ENCODE assay signal across 14 cellular contexts in genomic region chr18:12628706-12629702, GRCh38. TPM values are rescaled to one million over a fixed set of nuclear protein-coding genes. Genes with fewer than 3 reads are reported as not detected.
DNase-seq lines count a peak whose midpoint lies in the region; ATAC-seq, FAIRE-seq and TF ChIP-seq lines count a peak whose summit lies in the region.
"Had no signal": no experiment of that assay in that cellular context is flagged by ENCODE, and none has a peak within 500 bp of the region (broad histone marks: within the 10 kb centered on the region; RNA-seq: fewer than 3 reads in every experiment).

No MANE protein-coding gene starts in this region.

- FAIRE-seq in A549 (lab: Jason Lieb, UNC) = no peak

- H3K27ac Mint-ChIP-seq in brain = peak overlapping the region; percentile 32 to 93 (median 83)
- H3K27ac Mint-ChIP-seq: activated B cell treated with CpG ODN at 0.5 μM for 24 hours, B cell had no signal

- no peaks in the 10 kb centered on the region for H3K9me2 ChIP-seq in Karpas-422 (replicated peaks; ENCODE audit: insufficient read depth, low read length)

- H3K4me3 ChIP-seq in A549 (no peak overlapping the region), IMR-90 (ENCODE audit: insufficient read depth, low read depth, low read length) (no peak overlapping the region), Karpas-422 (ENCODE audit: low read length) (no peak overlapping the region)
- H3K4me3 ChIP-seq: vagina had no signal

- H3K79me1 ChIP-seq in IMR-90 (ENCODE audit: low read depth in 1 of 2, low read length in 2 of 2) = peaks cover 11 to 28% of the 10 kb centered on the region in 2 experiments

- H3K27ac ChIP-seq in A549 (peak overlapping the region in 1 of 2 experiments; percentile 57; a peak in 3 of 6 replicates), IMR-90 (ENCODE audit: insufficient read depth, low read length) (peak overlapping the region; percentile 24; the same call in 1 of the 2 replicates), Karpas-422 (ENCODE audit: low read length) (no peak overlapping the region)
- H3K27ac ChIP-seq: vagina had no signal

- peak overlapping the region; percentile 54; the same call in 1 of the 2 replicates for H2BK120ac ChIP-seq in IMR-90 (ENCODE audit: low read depth, low read length)

- no TSS peak for BruUV-seq in IMR-90 (replicated peaks; lab: Mats Ljungman, UMichigan)

- no peak overlapping the region for H4K5ac ChIP-seq in IMR-90 (ENCODE audit: low read depth, low read length)

- CTCF ChIA-PET in A549 (lab: Yijun Ruan, JAX) (no interaction called here), IMR-90 (lab: Yijun Ruan, JAX) (no interaction called here)

- H3K9me3 ChIP-seq in A549 (no peaks in the 10 kb centered on the region), IMR-90 (ENCODE audit: control insufficient read depth, insufficient read depth, low read length) (no peaks in the 10 kb centered on the region), Karpas-422 (ENCODE audit: low read length) (no peaks in the 10 kb centered on the region)
- H3K9me3 ChIP-seq: vagina had no signal

- H3K9ac ChIP-seq in IMR-90 (ENCODE audit: low read depth, low read length) (no peak overlapping the region), Karpas-422 (ENCODE audit: low read length) (no peak overlapping the region)

- no peak for TF ChIP-seq POLR2A in A549 (IDR thresholded peaks at IDR 0.05; ENCODE audit: low read length)
- TF ChIP-seq POLR2A in IMR-90 (IDR thresholded peaks at IDR 0.05; ENCODE audit: low read depth, low read length) = no peak

- H3K9me3 Mint-ChIP-seq in brain = peaks cover 0 to 15% (median 3%) of the 10 kb centered on the region in 5 experiments
- H3K9me3 Mint-ChIP-seq: activated B cell treated with CpG ODN at 0.5 μM for 24 hours; central memory CD8-positive, alpha-beta T cell had no signal

- no peak overlapping the region for H3K56ac ChIP-seq in IMR-90 (ENCODE audit: extremely low read depth, insufficient read depth, low read length)

- no peaks in the 10 kb centered on the region for H3K27me3 ChIP-seq in IMR-90 (ENCODE audit: control insufficient read depth, insufficient read depth, low read length)
- H3K27me3 ChIP-seq in Karpas-422 (ENCODE audit: low read length) = no peaks in the 10 kb centered on the region
- H3K27me3 ChIP-seq: vagina had no signal

- H3K14ac ChIP-seq in IMR-90 (replicated peaks; ENCODE audit: low read depth, low read length) = no peak overlapping the region

- no peak overlapping the region for H2AFZ ChIP-seq in IMR-90 (replicated peaks; ENCODE audit: low read length, poor library complexity)
- H2AFZ ChIP-seq in Karpas-422 (ENCODE audit: low read length) = no peak overlapping the region

- peak overlapping the region in 2 of 5 experiments; percentile 46 to 66 for H3K4me3 Mint-ChIP-seq in brain
- H3K4me3 Mint-ChIP-seq: activated B cell treated with CpG ODN at 0.5 μM for 24 hours; B cell; central memory CD8-positive, alpha-beta T cell had no signal

- H4K91ac ChIP-seq in IMR-90 (ENCODE audit: insufficient read depth, low read depth, low read length) = no peak overlapping the region

- in situ Hi-C loops in IMR-90 (cut with MboI; ENCODE audit: low sequenced_read_pairs) (no loop called here), GM13976 (cut with MboI; ENCODE audit: low sequenced_read_pairs, unreplicated experiment) (no loop called here)

- WGBS in A549 (ENCODE audit: missing lambda C conversion rate) = 64% methylated on average over 4 of the region's 4 CpGs
- no CpG with 5 or more reads among the region's 4 CpGs for WGBS in IMR-90 (ENCODE audit: extremely low coverage in 2 of 2, insufficient read length in 1 of 2), 2 experiments

- no peaks in the 10 kb centered on the region for H3K79me2 ChIP-seq in Karpas-422 (ENCODE audit: low read length)

- peak overlapping the region; percentile 32; the same call in 1 of the 2 replicates for H2AK5ac ChIP-seq in IMR-90 (ENCODE audit: low read depth, low read length)

- TF ChIP-seq EP300 in A549 (IDR thresholded peaks at IDR 0.05) = no peak

- no peaks in the 10 kb centered on the region for H3K27me3 Mint-ChIP-seq in brain
- H3K27me3 Mint-ChIP-seq: central memory CD8-positive, alpha-beta T cell had no signal

- H2AK9ac ChIP-seq in IMR-90 (replicated peaks; ENCODE audit: low read depth, low read length, poor library complexity) = no peak overlapping the region

- peak overlapping the region; percentile 24; the same call in 1 of the 2 replicates for H3K18ac ChIP-seq in IMR-90 (ENCODE audit: low read depth, low read length)

- peaks cover 64% of the 10 kb centered on the region for H3K36me3 Mint-ChIP-seq in brain

- no peak overlapping the region for H3K23ac ChIP-seq in IMR-90 (ENCODE audit: low read depth, low read length)

- H2BK15ac ChIP-seq in IMR-90 (ENCODE audit: low read depth, low read length) = peak overlapping the region; percentile 3; the same call in 1 of the 3 replicates

- POLR2A ChIA-PET in A549 (lab: Yijun Ruan, JAX) = interaction anchor here (0.6 kb wide), 1 partner anchor 254 kb away, joined by 3 read pairs; no protein-coding TSS in a partner anchor
- POLR2A ChIA-PET in IMR-90 (lab: Charles Lee; ENCODE audit: unreplicated experiment) = interaction anchor here (0.6 kb wide), 1 partner anchor 50 kb away, joined by 3 read pairs; no protein-coding TSS in a partner anchor

- peaks cover 24% of the 10 kb centered on the region for H3K4me1 ChIP-seq in A549
- peaks cover 5% of the 10 kb centered on the region for H3K4me1 ChIP-seq in IMR-90 (ENCODE audit: control insufficient read depth, insufficient read depth, low read length)
- H3K4me1 ChIP-seq in Karpas-422 (ENCODE audit: low read length) = no peaks in the 10 kb centered on the region
- H3K4me1 ChIP-seq: vagina had no signal

- DNase-seq in A549 (ENCODE audit: low read depth in 1 of 2, low spot score in 1 of 2) (no peak), IMR-90 (peak; percentile 89), iris pigment epithelial cell (ENCODE audit: low read depth) (peak; percentile 87), DMS153 (lab: John Stamatoyannopoulos, UW) (no peak), Karpas-422 (no peak), GM13976 (ENCODE audit: low spot score) (no peak)
- DNase-seq in activated CD4-positive, alpha-beta T cell treated with anti-CD3 and anti-CD28 coated beads, Interleukin-2, amount 50 U/mL, for 4 hours = no peak
- DNase-seq: activated B cell treated with CpG ODN at 0.5 μM for 24 hours, NCI-H1092 treated with DMSO at 0.1 percent for 48 hours, NCI-H748 treated with DMSO at 0.1 percent for 48 hours had no signal

- no peaks in the 10 kb centered on the region; the same call in 1 of the 2 replicates for H3K36me3 ChIP-seq in IMR-90 (ENCODE audit: control insufficient read depth, insufficient read depth, low read length)
- H3K36me3 ChIP-seq in Karpas-422 (ENCODE audit: insufficient read depth, low read length) = no peaks in the 10 kb centered on the region
- H3K36me3 ChIP-seq: vagina had no signal

- H2BK5ac ChIP-seq in IMR-90 (ENCODE audit: low read depth, low read length, poor library complexity, severe bottlenecking) = peak overlapping the region; percentile 91

- intact Hi-C loops in IMR-90 (cut with micrococcal nuclease) = no loop called here

- ATAC-seq in A549 (no peak), IMR-90 (ENCODE audit: low read depth) (peak; percentile 86)

- peak overlapping the region; percentile 58; the same call in 1 of the 2 replicates for H3K4ac ChIP-seq in IMR-90 (ENCODE audit: low read depth, low read length)

- peaks cover 16% of the 10 kb centered on the region for H3K4me1 Mint-ChIP-seq in brain
- H3K4me1 Mint-ChIP-seq: activated B cell treated with CpG ODN at 0.5 μM for 24 hours; B cell; central memory CD8-positive, alpha-beta T cell had no signal

- H4K8ac ChIP-seq in IMR-90 (ENCODE audit: low read depth in 2 of 2, low read length in 2 of 2) = no peak overlapping the region; a peak in 1 of 4 replicates

- H3K9me1 ChIP-seq in IMR-90 (ENCODE audit: insufficient read depth, low read length) = no peaks in the 10 kb centered on the region

- dilution Hi-C loops in IMR-90 (cut with HindIII; ENCODE audit: low sequenced_read_pairs, unreplicated experiment) = no loop called here

- peak overlapping the region; percentile 42; the same call in 1 of the 2 replicates for H2BK20ac ChIP-seq in IMR-90 (ENCODE audit: low read depth, low read length)

- H4K20me1 ChIP-seq in IMR-90 (ENCODE audit: insufficient read depth, low read length) (0 out of 2 replicates have a peak, but pooled peaks cover 3% of the 10 kb centered on the region), Karpas-422 (ENCODE audit: insufficient read depth, low read depth, low read length) (no peaks in the 10 kb centered on the region)

- TF ChIP-seq RAD21 in A549 (conservative IDR thresholded peaks at IDR 0.05 in 1 of 2, IDR thresholded peaks at IDR 0.05 in 1 of 2) (no peak), IMR-90 (IDR thresholded peaks at IDR 0.05; ENCODE audit: low read length) (no peak; the same call in 1 of the 2 replicates)

- TF ChIP-seq CTCF in A549 (IDR thresholded peaks at IDR 0.05) (no peak), IMR-90 (conservative IDR thresholded peaks at IDR 0.05; ENCODE audit: low read depth, low read length) (no peak), brain (conservative IDR thresholded peaks at IDR 0.05) (no peak), GM13976 (IDR thresholded peaks at IDR 0.05; ENCODE audit: borderline replicate concordance, control extremely low read depth, extremely low read depth, insufficient read depth, missing control alignments) (no peak)

- peak overlapping the region; percentile 28; the same call in 2 of the 3 replicates for H3K4me2 ChIP-seq in A549
- H3K4me2 ChIP-seq in IMR-90 (ENCODE audit: low read depth, low read length) = peak overlapping the region; percentile 74
- H3K4me2 ChIP-seq in Karpas-422 (ENCODE audit: low read depth, low read length, poor library complexity, severe bottlenecking) = no peak overlapping the region

TF ChIP-seq in A549, 52 proteins besides CTCF, POLR2A, EP300 and RAD21 (continues in another document):
- TF ChIP-seq RNF2 (IDR thresholded peaks at IDR 0.05; ENCODE audit: borderline replicate concordance, low read depth) (no peak), KDM5A (IDR thresholded peaks at IDR 0.05) (no peak)

RNA-seq across cellular contexts. Expression of gene SPIRE1, which starts 28.9 kb away (rescaled TPM):
- polyA plus RNA-seq in A549 (2011; rRNA removed) (23.2 and 29.4 TPM in 2 replicates), A549 (2017; fragmentation: RNase III; extraction: RNeasy Plus Mini Kit Qiagen cat#74134 plus additional on column Dnase treatment) (8.3 to 9.1 TPM (median 8.9 TPM) in 3 replicates), IMR-90 (2012; rRNA removed) (10.9 and 11.6 TPM in 2 replicates), brain (ENCODE audit: insufficient read depth, low read depth, low replicate concordance) (14.4 TPM)
- 4.0 and 4.7 TPM in 2 replicates for polyA plus RNA-seq in A549 (2012; cell fraction: cytosol; rRNA removed)
- 4.7 and 8.4 TPM in 2 replicates for polyA plus RNA-seq in A549 (2012; cell fraction: nucleus; rRNA removed)
- 19.7 and 21.7 TPM in 2 replicates for polyA minus RNA-seq in A549 (2011; rRNA and poly(A)+ RNA removed)
- 28.3 and 31.4 TPM in 2 replicates for total RNA-seq in IMR-90 (2012; rRNA removed)
- polyA plus RNA-seq in IMR-90 (2012; cell fraction: cytosol; rRNA removed) = 3.9 and 8.2 TPM in 2 replicates
- polyA plus RNA-seq in IMR-90 (2012; cell fraction: nucleus; rRNA removed; ENCODE audit: low replicate concordance) = 6.4 and 38.7 TPM in 2 replicates
- 2.5 and 7.3 TPM in 2 replicates for total RNA-seq in Karpas-422 (2014; rRNA removed; shearing (Covaris generic); ENCODE audit: low replicate concordance)

Comparison
In these comparisons a context has a peak if more than half of its experiments do, and no peak if none do; other contexts are left out.
1. DNase-seq: peak in IMR-90 (single experiment) and iris pigment epithelial cell (single experiment); none in A549 (0 of 2), DMS153 (single experiment), Karpas-422 (single experiment), activated CD4-positive, alpha-beta T cell treated with anti-CD3 and anti-CD28 coated beads, Interleukin-2, amount 50 U/mL, for 4 hours (0 of 2) and GM13976 (single experiment).